Comparison of ENCODE assay signal across 25 cellular contexts in genomic region chr10:102202386-102202785, GRCh38. TPM values are rescaled to one million over a fixed set of nuclear protein-coding genes. Genes with fewer than 3 reads are reported as not detected.
DNase-seq lines count a peak whose midpoint lies in the region; ATAC-seq and TF ChIP-seq lines count a peak whose summit lies in the region.
"Had no signal": no experiment of that assay in that cellular context is flagged by ENCODE, and none has a peak within 500 bp of the region (broad histone marks: within the 10 kb centered on the region; RNA-seq: fewer than 3 reads in every experiment).

No MANE protein-coding gene starts in this region.

- peaks cover 12% of the 10 kb centered on the region for H3K9me3 Mint-ChIP-seq in activated CD4-positive, alpha-beta T cell treated with anti-CD3 and anti-CD28 coated beads, Interleukin-2, amount 10 ng/mL, durations not matched to agents 24 days and 14 days
- no peaks in the 10 kb centered on the region for H3K9me3 Mint-ChIP-seq in activated T-helper 1 cell treated with anti-CD3 and anti-CD28 coated beads, Interleukin-12 subunit alpha, Interleukin-12 subunit beta, Interleukin-2, Interleukin-4 antibody, amounts not matched to agents 30 ng/mL and 10 ng/mL and 1 ng/mL, durations not matched to agents 14 hours and 24 hours and 36 hours
- peaks cover 2% of the 10 kb centered on the region for H3K9me3 Mint-ChIP-seq in stimulated activated effector memory CD8-positive, alpha-beta T cell treated with anti-CD3 and anti-CD28 coated beads, Interleukin-12 subunit alpha, Interleukin-12 subunit beta, amount 100 ng/mL, for 72 hours
- H3K9me3 Mint-ChIP-seq: HFFc6 had no signal

- peak overlapping the region; percentile 69 for H3K27ac Mint-ChIP-seq in activated CD4-positive, alpha-beta T cell treated with anti-CD3 and anti-CD28 coated beads, Interleukin-2, amount 10 ng/mL, durations not matched to agents 24 days and 14 days
- H3K27ac Mint-ChIP-seq in activated T-helper 1 cell treated with anti-CD3 and anti-CD28 coated beads, Interleukin-12 subunit alpha, Interleukin-12 subunit beta, Interleukin-2, Interleukin-4 antibody, amounts not matched to agents 30 ng/mL and 10 ng/mL and 1 ng/mL, durations not matched to agents 14 hours and 24 hours and 36 hours = peak overlapping the region; percentile 20
- H3K27ac Mint-ChIP-seq in stimulated activated effector memory CD8-positive, alpha-beta T cell treated with anti-CD3 and anti-CD28 coated beads, Interleukin-12 subunit alpha, Interleukin-12 subunit beta, amount 100 ng/mL, for 72 hours = peak overlapping the region; percentile 1
- H3K27ac Mint-ChIP-seq: CD8-positive, alpha-beta memory T cell; H9; HFFc6 had no signal

- H3K4me3 Mint-ChIP-seq in activated CD4-positive, alpha-beta T cell treated with anti-CD3 and anti-CD28 coated beads, Interleukin-2, amount 10 ng/mL, durations not matched to agents 24 days and 14 days = no peak overlapping the region
- no peak overlapping the region for H3K4me3 Mint-ChIP-seq in activated T-helper 1 cell treated with anti-CD3 and anti-CD28 coated beads, Interleukin-12 subunit alpha, Interleukin-12 subunit beta, Interleukin-2, Interleukin-4 antibody, amounts not matched to agents 30 ng/mL and 10 ng/mL and 1 ng/mL, durations not matched to agents 14 hours and 24 hours and 36 hours
- no peak overlapping the region for H3K4me3 Mint-ChIP-seq in stimulated activated effector memory CD8-positive, alpha-beta T cell treated with anti-CD3 and anti-CD28 coated beads, Interleukin-12 subunit alpha, Interleukin-12 subunit beta, amount 100 ng/mL, for 72 hours
- H3K4me3 Mint-ChIP-seq: CD8-positive, alpha-beta memory T cell; H9; HFFc6 had no signal

- no peaks in the 10 kb centered on the region for H3K27me3 Mint-ChIP-seq in activated CD4-positive, alpha-beta T cell treated with anti-CD3 and anti-CD28 coated beads, Interleukin-2, amount 10 ng/mL, durations not matched to agents 24 days and 14 days
- no peaks in the 10 kb centered on the region for H3K27me3 Mint-ChIP-seq in activated T-helper 1 cell treated with anti-CD3 and anti-CD28 coated beads, Interleukin-12 subunit alpha, Interleukin-12 subunit beta, Interleukin-2, Interleukin-4 antibody, amounts not matched to agents 30 ng/mL and 10 ng/mL and 1 ng/mL, durations not matched to agents 14 hours and 24 hours and 36 hours (ENCODE audit: insufficient read depth)

- no peak for DNase-seq in activated CD4-positive, alpha-beta T cell treated with anti-CD3 and anti-CD28 coated beads, Interleukin-2, amount 10 ng/mL, durations not matched to agents 24 days and 14 days
- no peak for DNase-seq in activated CD4-positive, alpha-beta T cell treated with anti-CD3 and anti-CD28 coated beads, Interleukin-2, amount 50 U/mL, for 4 hours
- DNase-seq in GM13976 (ENCODE audit: low spot score) = peak; percentile 44
- DNase-seq in activated T-helper 1 cell treated with anti-CD3 and anti-CD28 coated beads, Interleukin-12 subunit alpha, Interleukin-12 subunit beta, Interleukin-2, Interleukin-4 antibody, amounts not matched to agents 30 ng/mL and 10 ng/mL and 1 ng/mL, durations not matched to agents 14 hours and 24 hours and 36 hours (ENCODE audit: low spot score) = no peak
- no peak for DNase-seq in stimulated activated effector memory CD8-positive, alpha-beta T cell treated with anti-CD3 and anti-CD28 coated beads, Interleukin-12 subunit alpha, Interleukin-12 subunit beta, amount 100 ng/mL, for 72 hours (ENCODE audit: low spot score in 2 of 2)
- DNase-seq in lower leg skin (ENCODE audit: low spot score in 2 of 2) = no peak
- DNase-seq: AML-193; CD8-positive, alpha-beta memory T cell; GM23248; H9; HFFc6; Kasumi-1; NCI-H1417 treated with DMSO at 0.1 percent for 48 hours; NCI-H187; NCI-H446; NCI-H526; PC-3; Right ventricle myocardium superior had no signal

- H3K4me1 Mint-ChIP-seq in activated CD4-positive, alpha-beta T cell treated with anti-CD3 and anti-CD28 coated beads, Interleukin-2, amount 10 ng/mL, durations not matched to agents 24 days and 14 days = peaks cover 7% of the 10 kb centered on the region
- peaks cover 7% of the 10 kb centered on the region for H3K4me1 Mint-ChIP-seq in activated T-helper 1 cell treated with anti-CD3 and anti-CD28 coated beads, Interleukin-12 subunit alpha, Interleukin-12 subunit beta, Interleukin-2, Interleukin-4 antibody, amounts not matched to agents 30 ng/mL and 10 ng/mL and 1 ng/mL, durations not matched to agents 14 hours and 24 hours and 36 hours (ENCODE audit: low read depth)
- H3K4me1 Mint-ChIP-seq in stimulated activated effector memory CD8-positive, alpha-beta T cell treated with anti-CD3 and anti-CD28 coated beads, Interleukin-12 subunit alpha, Interleukin-12 subunit beta, amount 100 ng/mL, for 72 hours = peaks cover 6% of the 10 kb centered on the region
- H3K4me1 Mint-ChIP-seq: CD8-positive, alpha-beta memory T cell; H9 had no signal

- no peaks in the 10 kb centered on the region for H3K36me3 Mint-ChIP-seq in activated CD4-positive, alpha-beta T cell treated with anti-CD3 and anti-CD28 coated beads, Interleukin-2, amount 10 ng/mL, durations not matched to agents 24 days and 14 days (ENCODE audit: low read depth)
- H3K36me3 Mint-ChIP-seq in activated T-helper 1 cell treated with anti-CD3 and anti-CD28 coated beads, Interleukin-12 subunit alpha, Interleukin-12 subunit beta, Interleukin-2, Interleukin-4 antibody, amounts not matched to agents 30 ng/mL and 10 ng/mL and 1 ng/mL, durations not matched to agents 14 hours and 24 hours and 36 hours (ENCODE audit: low read depth) = no peaks in the 10 kb centered on the region
- H3K36me3 Mint-ChIP-seq in stimulated activated effector memory CD8-positive, alpha-beta T cell treated with anti-CD3 and anti-CD28 coated beads, Interleukin-12 subunit alpha, Interleukin-12 subunit beta, amount 100 ng/mL, for 72 hours = no peaks in the 10 kb centered on the region

- in situ Hi-C loops in GM13976 (cut with MboI; ENCODE audit: low sequenced_read_pairs, unreplicated experiment) = no loop called here

- ATAC-seq in stimulated activated effector memory CD8-positive, alpha-beta T cell treated with anti-CD3 and anti-CD28 coated beads, Interleukin-12 subunit alpha, Interleukin-12 subunit beta, amount 100 ng/mL, for 72 hours = no peak
- ATAC-seq in GM19452 (IDR thresholded peaks at IDR 0.05; ENCODE audit: unreplicated experiment) (no peak), HG03565 (IDR thresholded peaks at IDR 0.05; ENCODE audit: unreplicated experiment) (no peak)
- ATAC-seq: PC-3 had no signal

- intact Hi-C loops in activated CD4-positive, alpha-beta T cell treated with anti-CD3 and anti-CD28 coated beads, Interleukin-2, amount 10 ng/mL, durations not matched to agents 24 days and 14 days (cut with micrococcal nuclease) = no loop called here
- intact Hi-C loops in activated T-helper 1 cell treated with anti-CD3 and anti-CD28 coated beads, Interleukin-12 subunit alpha, Interleukin-12 subunit beta, Interleukin-2, Interleukin-4 antibody, amounts not matched to agents 30 ng/mL and 10 ng/mL and 1 ng/mL, durations not matched to agents 14 hours and 24 hours and 36 hours (cut with micrococcal nuclease) = no loop called here
- intact Hi-C loops in lower leg skin (cut with DNase I; ENCODE audit: low total_unique reads) = no loop called here

- 84 to 85% methylated on average over 1 of the region's 1 CpG for WGBS in lower leg skin, 2 donors

- no peak overlapping the region for H3K4me3 ChIP-seq in lower leg skin (ENCODE audit: low read depth, poor library complexity, severe bottlenecking)
- H3K4me3 ChIP-seq: GM23248 had no signal

- TF ChIP-seq CTCF in GM13976 (IDR thresholded peaks at IDR 0.05; ENCODE audit: borderline replicate concordance, control extremely low read depth, extremely low read depth, insufficient read depth, missing control alignments) (no peak), lower leg skin (IDR thresholded peaks at IDR 0.05) (no peak)

- TF ChIP-seq POLR2A in lower leg skin (IDR thresholded peaks at IDR 0.05) = no peak

RNA-seq across cellular contexts. Expression of gene ELOVL3, which starts 23.7 kb away (rescaled TPM):
- 0.14 TPM in 1 of 2 replicates, not detected in the other for total RNA-seq in activated CD4-positive, alpha-beta T cell treated with anti-CD3 and anti-CD28 coated beads, Interleukin-2, amount 10 ng/mL, durations not matched to agents 24 days and 14 days
- 0.18 TPM in 1 of 2 replicates, not detected in the other for total RNA-seq in activated T-helper 1 cell treated with anti-CD3 and anti-CD28 coated beads, Interleukin-12 subunit alpha, Interleukin-12 subunit beta, Interleukin-2, Interleukin-4 antibody, amounts not matched to agents 30 ng/mL and 10 ng/mL and 1 ng/mL, durations not matched to agents 14 hours and 24 hours and 36 hours
- total RNA-seq in lower leg skin = 100 to 1,000 TPM in 1 of 4 donors, 10 to 100 TPM in 1, 1 to 10 TPM in 2; 2.5 to 106 (median 29.8) TPM
- total RNA-seq: A172; CD8-positive, alpha-beta memory T cell; H9; MCF 10A had no signal

RNA-seq across cellular contexts. Expression of gene PITX3, which starts 38.9 kb away (rescaled TPM):
- total RNA-seq in activated CD4-positive, alpha-beta T cell treated with anti-CD3 and anti-CD28 coated beads, Interleukin-2, amount 10 ng/mL, durations not matched to agents 24 days and 14 days = 0.54 and 0.86 TPM in 2 replicates
- total RNA-seq in activated T-helper 1 cell treated with anti-CD3 and anti-CD28 coated beads, Interleukin-12 subunit alpha, Interleukin-12 subunit beta, Interleukin-2, Interleukin-4 antibody, amounts not matched to agents 30 ng/mL and 10 ng/mL and 1 ng/mL, durations not matched to agents 14 hours and 24 hours and 36 hours = 0.17 and 0.44 TPM in 2 replicates
- total RNA-seq in lower leg skin = not detected
- total RNA-seq: A172; CD8-positive, alpha-beta memory T cell; Daoy; GM23248; H9; MCF 10A; PC-3; RPMI7951; SK-MEL-5 had no signal

RNA-seq across cellular contexts. Expression of gene GBF1, which starts 42.9 kb away (rescaled TPM):
- total RNA-seq in activated CD4-positive, alpha-beta T cell treated with anti-CD3 and anti-CD28 coated beads, Interleukin-2, amount 10 ng/mL, durations not matched to agents 24 days and 14 days = 45.2 and 47.7 TPM in 2 replicates
- 46.7 TPM in 2 replicates for total RNA-seq in activated T-helper 1 cell treated with anti-CD3 and anti-CD28 coated beads, Interleukin-12 subunit alpha, Interleukin-12 subunit beta, Interleukin-2, Interleukin-4 antibody, amounts not matched to agents 30 ng/mL and 10 ng/mL and 1 ng/mL, durations not matched to agents 14 hours and 24 hours and 36 hours
- total RNA-seq in lower leg skin = 10 to 100 TPM; 30.1 to 42.6 (median 39.1) TPM

RNA-seq across cellular contexts. Expression of gene NOLC1, which starts 50.2 kb away (rescaled TPM):
- total RNA-seq in activated CD4-positive, alpha-beta T cell treated with anti-CD3 and anti-CD28 coated beads, Interleukin-2, amount 10 ng/mL, durations not matched to agents 24 days and 14 days = 268 and 281 TPM in 2 replicates
- total RNA-seq in activated T-helper 1 cell treated with anti-CD3 and anti-CD28 coated beads, Interleukin-12 subunit alpha, Interleukin-12 subunit beta, Interleukin-2, Interleukin-4 antibody, amounts not matched to agents 30 ng/mL and 10 ng/mL and 1 ng/mL, durations not matched to agents 14 hours and 24 hours and 36 hours = 260 and 271 TPM in 2 replicates
- total RNA-seq in lower leg skin = 10 to 100 TPM; 25.7 to 41.9 (median 39.1) TPM

Comparison
In these comparisons a context has a peak if more than half of its experiments do, and no peak if none do; other contexts are left out.
1. H3K27ac Mint-ChIP-seq: peak in every context shown above with its lines; median percentile 69 in activated CD4-positive, alpha-beta T cell treated with anti-CD3 and anti-CD28 coated beads, Interleukin-2, amount 10 ng/mL, durations not matched to agents 24 days and 14 days; 20 in activated T-helper 1 cell treated with anti-CD3 and anti-CD28 coated beads, Interleukin-12 subunit alpha, Interleukin-12 subunit beta, Interleukin-2, Interleukin-4 antibody, amounts not matched to agents 30 ng/mL and 10 ng/mL and 1 ng/mL, durations not matched to agents 14 hours and 24 hours and 36 hours; 1 in stimulated activated effector memory CD8-positive, alpha-beta T cell treated with anti-CD3 and anti-CD28 coated beads, Interleukin-12 subunit alpha, Interleukin-12 subunit beta, amount 100 ng/mL, for 72 hours.